18 cellular contexts compared by ENCODE assay signal in the genomic region with DNA sequence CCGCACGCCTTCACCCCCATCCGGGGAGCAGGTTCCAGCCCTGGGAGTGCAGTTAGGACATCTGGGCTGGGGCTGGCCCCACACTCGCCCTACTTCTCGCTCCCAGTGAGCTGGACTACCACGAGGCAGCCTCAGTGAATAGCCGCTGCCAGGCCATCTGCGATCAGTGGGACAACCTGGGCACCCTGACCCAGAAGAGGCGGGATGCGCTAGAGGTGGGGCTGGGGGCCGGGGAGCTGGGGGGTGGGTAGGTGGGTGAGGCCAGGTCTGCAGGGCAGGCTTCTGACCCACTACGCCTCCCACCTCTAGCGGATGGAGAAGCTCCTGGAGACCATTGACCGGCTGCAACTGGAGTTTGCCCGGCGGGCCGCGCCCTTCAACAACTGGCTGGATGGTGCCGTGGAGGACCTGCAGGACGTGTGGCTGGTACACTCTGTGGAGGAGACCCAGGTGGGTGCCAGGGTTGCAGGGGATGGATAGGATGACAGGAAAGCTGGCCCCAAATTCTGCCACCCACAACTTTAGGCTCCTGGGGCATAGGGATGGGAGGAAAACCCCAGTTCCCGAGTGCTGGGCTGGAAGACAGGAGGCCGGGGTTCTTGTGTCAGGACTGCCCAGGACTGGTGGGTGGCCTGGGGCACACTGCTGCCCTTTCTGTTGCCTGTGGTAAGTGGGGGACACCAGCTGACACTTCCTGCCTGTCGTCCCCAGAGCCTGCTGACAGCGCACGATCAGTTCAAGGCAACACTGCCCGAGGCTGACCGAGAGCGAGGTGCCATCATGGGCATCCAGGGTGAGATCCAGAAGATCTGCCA. TPM values are rescaled to one million over a fixed set of nuclear protein-coding genes. Genes with fewer than 3 reads are reported as not detected.
DNase-seq lines count a peak whose midpoint lies in the region; ATAC-seq, FAIRE-seq and TF ChIP-seq lines count a peak whose summit lies in the region.
"Had no signal": no experiment of that assay in that cellular context is flagged by ENCODE, and none has a peak within 500 bp of the region (broad histone marks: within the 10 kb centered on the region; RNA-seq: fewer than 3 reads in every experiment).

No MANE protein-coding gene starts in this region.

- ATAC-seq in K562, result no peak
- ATAC-seq in mucosa of descending colon, result peak; percentile 15
- peak; percentile 33 for ATAC-seq in sciatic nerve
- ATAC-seq in GM19463 (IDR thresholded peaks at IDR 0.05; ENCODE audit: unreplicated experiment), result no peak
- ATAC-seq: HepG2 had no signal

- in situ Hi-C loops in K562 (cut with MboI), result loop anchor here (10.0 kb wide), 1 partner anchor 255 kb away; no protein-coding TSS in a partner anchor

- POLR2A ChIA-PET in K562 (lab: Yijun Ruan, JAX), result interaction anchor here (0.5 to 3.6 kb wide), 6 partner anchors 7 to 548 kb away, joined by 3 to 15 read pairs (median 6); a partner anchor contains a TSS
- POLR2A ChIA-PET in A673 (lab: Charles Lee; ENCODE audit: low non-redundant PET), result interaction anchor here (0.7 kb wide), 1 partner anchor 142 kb away, joined by 10 read pairs; no protein-coding TSS in a partner anchor

- no peak for TF ChIP-seq EP300 in K562 (IDR thresholded peaks at IDR 0.05; ENCODE audit: low read length)

- no peak overlapping the region for H3K4me2 ChIP-seq in K562 (ENCODE audit: insufficient read depth, low read length)
- H3K4me2 ChIP-seq: BLaER1 treated with 17β-estradiol and CSF1 and Interleukin-3, amounts not matched to agents 10 nM and 100 nM; GM23338 had no signal

- no peak for TF ChIP-seq RAD21 in K562 (CRISPR knock-in tag; conservative IDR thresholded peaks at IDR 0.05 in 1 of 2, IDR thresholded peaks at IDR 0.05 in 1 of 2)

- BruUV-seq in K562 (replicated peaks; lab: Mats Ljungman, UMichigan) (no TSS peak), A673 (replicated peaks; lab: Mats Ljungman, UMichigan) (no TSS peak)

- H4K20me1 ChIP-seq in K562 (replicated peaks; ENCODE audit: control insufficient read depth, insufficient read depth, low read length), result no peaks in the 10 kb centered on the region

- TF ChIP-seq POLR2A in GM12891 (IDR thresholded peaks at IDR 0.05; ENCODE audit: low read depth, low read length) (no peak), K562 (conservative IDR thresholded peaks at IDR 0.05) (no peak)

- peak overlapping the region in 1 of 2 experiments; percentile 36; a peak in 1 of 4 replicates for H3K9ac ChIP-seq in K562 (ENCODE audit: insufficient read depth in 1 of 2, low read depth in 2 of 2, low read length in 2 of 2)
- H3K9ac ChIP-seq: BLaER1 treated with 17β-estradiol and CSF1 and Interleukin-3, amounts not matched to agents 10 nM and 100 nM had no signal

- H3K9me3 ChIP-seq in K562 (replicated peaks; ENCODE audit: control insufficient read depth, insufficient read depth, low read depth, low read length) (no peaks in the 10 kb centered on the region), mucosa of descending colon (no peaks in the 10 kb centered on the region), A673 (ENCODE audit: low read depth, low read length, poor library complexity, severe bottlenecking) (no peaks in the 10 kb centered on the region)
- H3K9me3 ChIP-seq: BLaER1 treated with 17β-estradiol and CSF1 and Interleukin-3, amounts not matched to agents 10 nM and 100 nM; HAP-1 had no signal

- FAIRE-seq in GM12891 (lab: Jason Lieb, UNC) (peak; percentile 38), K562 (lab: Jason Lieb, UNC) (no peak)
- FAIRE-seq: GM18507, HepG2, HTR-8/SVneo had no signal

- WGBS in K562 (ENCODE audit: insufficient coverage, low coverage, missing lambda C conversion rate), result 61% methylated on average over 23 of the region's 28 CpGs

- TF ChIP-seq CTCF in K562 (IDR thresholded peaks at IDR 0.05 in 2 of 3, conservative IDR thresholded peaks at IDR 0.05 in 1 of 3; ENCODE audit: insufficient read depth in 2 of 3, low read depth in 1 of 3, low read length in 3 of 3) (no peak), mucosa of descending colon (IDR thresholded peaks at IDR 0.05) (no peak), A673 (conservative IDR thresholded peaks at IDR 0.05; ENCODE audit: low read depth, low read length) (no peak)

- no peaks in the 10 kb centered on the region for H3K79me2 ChIP-seq in K562 (ENCODE audit: control insufficient read depth, insufficient read depth, low read length)

- no peaks in the 10 kb centered on the region for H3K36me3 ChIP-seq in K562 (ENCODE audit: control insufficient read depth, insufficient read depth, low read length)
- H3K36me3 ChIP-seq in mucosa of descending colon (ENCODE audit: low read depth), result no peaks in the 10 kb centered on the region
- H3K36me3 ChIP-seq in A673 (ENCODE audit: insufficient read depth, low read length, poor library complexity, severe bottlenecking), result no peaks in the 10 kb centered on the region
- H3K36me3 ChIP-seq: BLaER1 treated with 17β-estradiol and CSF1 and Interleukin-3, amounts not matched to agents 10 nM and 100 nM; HAP-1 had no signal

- intact Hi-C loops in K562 (cut with micrococcal nuclease), result no loop called here
- intact Hi-C loops in mucosa of descending colon (cut with DNase I, micrococcal nuclease), result no loop called here
- intact Hi-C loops in sciatic nerve (cut with DNase I), result no loop called here
- intact Hi-C loops in A673 (cut with micrococcal nuclease; ENCODE audit: unreplicated experiment), result no loop called here

- H3K9me1 ChIP-seq in K562 (ENCODE audit: control insufficient read depth, insufficient read depth, low read length), result no peaks in the 10 kb centered on the region

- DNase-seq in GM12891 (ENCODE audit: insufficient read length, low spot score) (no peak), K562 (ENCODE audit: extremely low read depth in 1 of 4, low spot score in 3 of 4) (no peak), mucosa of descending colon (no peak), sciatic nerve (ENCODE audit: low spot score) (no peak), GOT3 (lab: John Stamatoyannopoulos, UW) (no peak), A673 (ENCODE audit: low spot score) (no peak)
- DNase-seq: 8988T, ACHN, KBM-7 had no signal

- CTCF ChIA-PET in K562 (lab: Yijun Ruan, JAX; ENCODE audit: low intra/inter-chr PET ratio) (no interaction called here), A673 (lab: Charles Lee) (no interaction called here)

- H3K4me3 ChIP-seq in K562 (no peak overlapping the region), mucosa of descending colon (no peak overlapping the region), A673 (ENCODE audit: low read depth, low read length, poor library complexity, severe bottlenecking) (no peak overlapping the region)
- H3K4me3 ChIP-seq: BLaER1 treated with 17β-estradiol and CSF1 and Interleukin-3, amounts not matched to agents 10 nM and 100 nM; GM23338; HAP-1 had no signal

- H3K4me1 ChIP-seq in K562 (replicated peaks in 1 of 2; ENCODE audit: control insufficient read depth in 2 of 2, insufficient read depth in 2 of 2, low read length in 2 of 2), result peaks cover 8 to 38% of the 10 kb centered on the region in 2 experiments; a peak in 4 of 5 replicates
- no peaks in the 10 kb centered on the region for H3K4me1 ChIP-seq in mucosa of descending colon (ENCODE audit: low read depth)
- H3K4me1 ChIP-seq in A673 (ENCODE audit: insufficient read depth, low read length, poor library complexity, severe bottlenecking), result no peaks in the 10 kb centered on the region
- H3K4me1 ChIP-seq: BLaER1 treated with 17β-estradiol and CSF1 and Interleukin-3, amounts not matched to agents 10 nM and 100 nM; HAP-1 had no signal

- no peak overlapping the region for H3K27ac ChIP-seq in K562 (ENCODE audit: extremely low read depth, low read depth, low read length)
- no peak overlapping the region for H3K27ac ChIP-seq in A673 (ENCODE audit: low read depth, low read length, poor library complexity, severe bottlenecking)
- H3K27ac ChIP-seq: BLaER1 treated with 17β-estradiol and CSF1 and Interleukin-3, amounts not matched to agents 10 nM and 100 nM had no signal

- H3K27me3 ChIP-seq in K562 (ENCODE audit: control insufficient read depth in 2 of 2, insufficient read depth in 2 of 2, low read length in 2 of 2) (no peaks in the 10 kb centered on the region), A673 (replicated peaks; ENCODE audit: insufficient read depth, low read depth, low read length, poor library complexity) (peaks cover 21% of the 10 kb centered on the region)
- H3K27me3 ChIP-seq: BLaER1 treated with 17β-estradiol and CSF1 and Interleukin-3, amounts not matched to agents 10 nM and 100 nM had no signal

- H2AFZ ChIP-seq in K562 (ENCODE audit: low read depth, low read length), result no peak overlapping the region
- H2AFZ ChIP-seq: GM23338 had no signal

RNA-seq across cellular contexts. Expression of a gene that starts 8.3 kb away (rescaled TPM):
- 0.36 TPM for polyA plus RNA-seq in GM12891 (2012; ENCODE audit: low read depth, missing spikeins)
- 11.2 and 25.9 TPM in 2 replicates for total RNA-seq in K562 (2011; cell fraction: chromatin; rRNA removed; ENCODE audit: low replicate concordance)
- 19.1 and 23.5 TPM in 2 replicates for total RNA-seq in K562 (2011; cell fraction: nucleolus; rRNA removed)
- total RNA-seq in K562 (2011; cell fraction: nucleoplasm; rRNA removed), result 14.6 and 15.1 TPM in 2 replicates
- total RNA-seq in K562 (2014; rRNA removed) (4.0 and 5.6 TPM in 2 replicates), K562 (2014; rRNA removed; fragmentation: Illumina TruSeq; extraction: Trizol) (2.6 and 3.8 TPM in 2 replicates), K562 (2015; rRNA removed; fragmentation: Illumina TruSeq; extraction: Trizol) (2.4 and 2.5 TPM in 2 replicates), K562 (2021) (4.8 and 5.0 TPM in 2 replicates), mucosa of descending colon (10 to 100 TPM in 1 of 3 donors, 1 to 10 TPM in 2; 5.8 to 84.3 (median 8.3) TPM), sciatic nerve (122 TPM), A673 (2021) (3.7 and 6.9 TPM in 2 replicates)
- polyA plus RNA-seq in K562 (2011; rRNA removed) (10.5 and 13.1 TPM in 2 replicates), K562 (2014; fragmentation: Illumina TruSeq; extraction: Trizol) (2.6 and 4.2 TPM in 2 replicates), K562 (2014; fragmentation: Nextera tagmentation; extraction: Ambion mirVana) (under 1 TPM; 0.41 to 0.55 TPM), K562 (2014; rRNA removed) (4.5 and 5.1 TPM in 2 replicates)
- 6.6 and 7.5 TPM in 2 replicates for polyA plus RNA-seq in K562 (2011; cell fraction: cytosol; rRNA removed)
- 75.0 and 76.5 TPM in 2 replicates for polyA plus RNA-seq in K562 (2011; cell fraction: nucleus; rRNA removed)
- polyA plus RNA-seq in K562 (2012), result 3.8 and 11.8 TPM in 2 replicates
- polyA minus RNA-seq in K562 (2011; rRNA and poly(A)+ RNA removed), result 3.7 and 6.3 TPM in 2 replicates
- 2.3 and 4.0 TPM in 2 replicates for polyA minus RNA-seq in K562 (2011; cell fraction: cytosol; rRNA and poly(A)+ RNA removed)
- polyA minus RNA-seq in K562 (2011; cell fraction: nucleus; rRNA and poly(A)+ RNA removed), result 7.3 and 8.1 TPM in 2 replicates
- total RNA-seq: HepG2 had no signal
- polyA plus RNA-seq: HepG2 had no signal

RNA-seq across cellular contexts. Expression of a gene that starts 13.4 kb away (rescaled TPM):
- polyA plus RNA-seq in GM12891 (2012; ENCODE audit: low read depth, missing spikeins), result 0.14 TPM
- total RNA-seq in K562 (2011; cell fraction: chromatin; rRNA removed; ENCODE audit: low replicate concordance), result 0.21 TPM in 1 of 2 replicates, not detected in the other
- not detected in 2 replicates for total RNA-seq in K562 (2011; cell fraction: nucleolus; rRNA removed)
- total RNA-seq in K562 (2011; cell fraction: nucleoplasm; rRNA removed), result not detected in 2 replicates
- total RNA-seq in K562 (2014; rRNA removed), result not detected in 2 replicates
- not detected in 2 replicates for total RNA-seq in K562 (2014; rRNA removed; fragmentation: Illumina TruSeq; extraction: Trizol)
- not detected in 2 replicates for total RNA-seq in K562 (2015; rRNA removed; fragmentation: Illumina TruSeq; extraction: Trizol)
- total RNA-seq in K562 (2021), result not detected in 2 replicates
- polyA plus RNA-seq in K562 (2011; rRNA removed), result not detected in 2 replicates
- polyA plus RNA-seq in K562 (2011; cell fraction: cytosol; rRNA removed), result not detected in 2 replicates
- polyA plus RNA-seq in K562 (2011; cell fraction: nucleus; rRNA removed), result 0.04 and 0.07 TPM in 2 replicates
- polyA plus RNA-seq in K562 (2012), result not detected in 2 replicates
- polyA plus RNA-seq in K562 (2014; fragmentation: Illumina TruSeq; extraction: Trizol), result not detected in 2 replicates
- polyA plus RNA-seq in K562 (2014; fragmentation: Nextera tagmentation; extraction: Ambion mirVana), result not detected
- not detected in 2 replicates for polyA plus RNA-seq in K562 (2014; rRNA removed)
- polyA minus RNA-seq in K562 (2011; rRNA and poly(A)+ RNA removed), result not detected in 2 replicates
- polyA minus RNA-seq in K562 (2011; cell fraction: cytosol; rRNA and poly(A)+ RNA removed), result not detected in 2 replicates
- not detected in 2 replicates for polyA minus RNA-seq in K562 (2011; cell fraction: nucleus; rRNA and poly(A)+ RNA removed)
- under 1 TPM in 1 of 3 donors, not detected in 2; 0.09 TPM for total RNA-seq in mucosa of descending colon
- 0.71 TPM for total RNA-seq in sciatic nerve
- not detected in 2 replicates for total RNA-seq in A673 (2021)
- total RNA-seq: CD4-positive, CD25-positive, alpha-beta regulatory T cell; Daoy had no signal
- polyA plus RNA-seq: CD4-positive, CD25-positive, alpha-beta regulatory T cell had no signal

RNA-seq across cellular contexts. Expression of a gene that starts 14.2 kb away (rescaled TPM):
- 4.8 TPM for polyA plus RNA-seq in GM12891 (2012; ENCODE audit: low read depth, missing spikeins)
- total RNA-seq in K562 (2011; cell fraction: chromatin; rRNA removed; ENCODE audit: low replicate concordance), result 9.2 and 15.6 TPM in 2 replicates
- total RNA-seq in K562 (2011; cell fraction: nucleolus; rRNA removed), result 14.1 and 15.3 TPM in 2 replicates
- total RNA-seq in K562 (2011; cell fraction: nucleoplasm; rRNA removed), result 13.3 and 21.2 TPM in 2 replicates
- total RNA-seq in K562 (2014; rRNA removed) (8.3 and 13.4 TPM in 2 replicates), K562 (2014; rRNA removed; fragmentation: Illumina TruSeq; extraction: Trizol) (1.6 and 1.7 TPM in 2 replicates), K562 (2015; rRNA removed; fragmentation: Illumina TruSeq; extraction: Trizol) (2.0 TPM in 2 replicates), K562 (2021) (9.1 and 11.2 TPM in 2 replicates), mucosa of descending colon (10 to 100 TPM in 2 of 3 donors, 1 to 10 TPM in 1; 9.1 to 11.8 (median 10.4) TPM), sciatic nerve (10.4 TPM), A673 (2021) (9.7 and 12.2 TPM in 2 replicates)
- polyA plus RNA-seq in K562 (2011; rRNA removed) (3.8 and 5.9 TPM in 2 replicates), K562 (2014; fragmentation: Illumina TruSeq; extraction: Trizol) (2.7 and 3.3 TPM in 2 replicates), K562 (2014; fragmentation: Nextera tagmentation; extraction: Ambion mirVana) (under 1 TPM; 0.45 to 0.65 TPM), K562 (2014; rRNA removed) (6.3 and 7.2 TPM in 2 replicates)
- polyA plus RNA-seq in K562 (2011; cell fraction: cytosol; rRNA removed), result 5.9 and 12.5 TPM in 2 replicates
- polyA plus RNA-seq in K562 (2011; cell fraction: nucleus; rRNA removed), result 3.9 and 6.7 TPM in 2 replicates
- polyA plus RNA-seq in K562 (2012), result 4.2 and 9.0 TPM in 2 replicates
- 1.2 and 1.7 TPM in 2 replicates for polyA minus RNA-seq in K562 (2011; rRNA and poly(A)+ RNA removed)
- polyA minus RNA-seq in K562 (2011; cell fraction: cytosol; rRNA and poly(A)+ RNA removed), result 5.4 and 6.5 TPM in 2 replicates
- 1.6 and 2.2 TPM in 2 replicates for polyA minus RNA-seq in K562 (2011; cell fraction: nucleus; rRNA and poly(A)+ RNA removed)

RNA-seq across cellular contexts. Expression of a gene that starts 32.8 kb away (rescaled TPM):
- 0.08 TPM for polyA plus RNA-seq in GM12891 (2012; ENCODE audit: low read depth, missing spikeins)
- total RNA-seq in K562 (2011; cell fraction: chromatin; rRNA removed; ENCODE audit: low replicate concordance), result 1.0 and 1.9 TPM in 2 replicates
- total RNA-seq in K562 (2011; cell fraction: nucleolus; rRNA removed), result 1.3 and 1.7 TPM in 2 replicates
- 0.99 and 1.4 TPM in 2 replicates for total RNA-seq in K562 (2011; cell fraction: nucleoplasm; rRNA removed)
- total RNA-seq in K562 (2014; rRNA removed), result 0.09 and 0.33 TPM in 2 replicates
- 0.13 and 0.18 TPM in 2 replicates for total RNA-seq in K562 (2014; rRNA removed; fragmentation: Illumina TruSeq; extraction: Trizol)
- 0.25 and 0.30 TPM in 2 replicates for total RNA-seq in K562 (2015; rRNA removed; fragmentation: Illumina TruSeq; extraction: Trizol)
- total RNA-seq in K562 (2021), result 0.40 and 0.44 TPM in 2 replicates
- 0.06 and 0.12 TPM in 2 replicates for polyA plus RNA-seq in K562 (2011; rRNA removed)
- 0.09 and 0.10 TPM in 2 replicates for polyA plus RNA-seq in K562 (2011; cell fraction: cytosol; rRNA removed)
- 0.18 and 0.26 TPM in 2 replicates for polyA plus RNA-seq in K562 (2011; cell fraction: nucleus; rRNA removed)
- polyA plus RNA-seq in K562 (2012), result 0.11 and 0.20 TPM in 2 replicates
- polyA plus RNA-seq in K562 (2014; fragmentation: Illumina TruSeq; extraction: Trizol), result 0.12 and 0.33 TPM in 2 replicates
- under 1 TPM in 1 of 2 experiments, not detected in 1; 0.03 TPM for polyA plus RNA-seq in K562 (2014; fragmentation: Nextera tagmentation; extraction: Ambion mirVana)
- 0.12 TPM in 1 of 2 replicates, not detected in the other for polyA plus RNA-seq in K562 (2014; rRNA removed)
- polyA minus RNA-seq in K562 (2011; rRNA and poly(A)+ RNA removed), result 0.21 and 0.32 TPM in 2 replicates
- 0.46 TPM in 1 of 2 replicates, not detected in the other for polyA minus RNA-seq in K562 (2011; cell fraction: cytosol; rRNA and poly(A)+ RNA removed)
- polyA minus RNA-seq in K562 (2011; cell fraction: nucleus; rRNA and poly(A)+ RNA removed), result 0.40 and 1.00 TPM in 2 replicates
- total RNA-seq in mucosa of descending colon, result under 1 TPM; 0.32 to 0.63 (median 0.58) TPM
- total RNA-seq in sciatic nerve, result 0.22 TPM
- 0.90 and 1.1 TPM in 2 replicates for total RNA-seq in A673 (2021)
- total RNA-seq: Daoy had no signal
- polyA plus RNA-seq: CD4-positive, CD25-positive, alpha-beta regulatory T cell had no signal

RNA-seq across cellular contexts. Expression of a gene that starts 32.9 kb away (rescaled TPM):
- polyA plus RNA-seq in GM12891 (2012; ENCODE audit: low read depth, missing spikeins), result 39.5 TPM
- total RNA-seq in K562 (2011; cell fraction: chromatin; rRNA removed; ENCODE audit: low replicate concordance), result 99.9 and 207 TPM in 2 replicates
- total RNA-seq in K562 (2011; cell fraction: nucleolus; rRNA removed), result 128 and 140 TPM in 2 replicates
- 100 and 106 TPM in 2 replicates for total RNA-seq in K562 (2011; cell fraction: nucleoplasm; rRNA removed)
- total RNA-seq in K562 (2014; rRNA removed), result 28.3 and 31.0 TPM in 2 replicates
- total RNA-seq in K562 (2014; rRNA removed; fragmentation: Illumina TruSeq; extraction: Trizol), result 14.1 and 15.9 TPM in 2 replicates
- 23.3 and 26.8 TPM in 2 replicates for total RNA-seq in K562 (2015; rRNA removed; fragmentation: Illumina TruSeq; extraction: Trizol)
- total RNA-seq in K562 (2021), result 30.5 and 31.6 TPM in 2 replicates
- 33.1 and 47.0 TPM in 2 replicates for polyA plus RNA-seq in K562 (2011; rRNA removed)
- polyA plus RNA-seq in K562 (2011; cell fraction: cytosol; rRNA removed), result 37.8 and 37.9 TPM in 2 replicates
- 174 and 231 TPM in 2 replicates for polyA plus RNA-seq in K562 (2011; cell fraction: nucleus; rRNA removed)
- polyA plus RNA-seq in K562 (2012), result 35.9 and 57.0 TPM in 2 replicates
- polyA plus RNA-seq in K562 (2014; fragmentation: Illumina TruSeq; extraction: Trizol), result 18.7 and 23.7 TPM in 2 replicates
- polyA plus RNA-seq in K562 (2014; fragmentation: Nextera tagmentation; extraction: Ambion mirVana), result 1 to 10 TPM; 1.1 to 3.0 TPM
- polyA plus RNA-seq in K562 (2014; rRNA removed), result 46.6 and 46.8 TPM in 2 replicates
- 16.0 and 18.3 TPM in 2 replicates for polyA minus RNA-seq in K562 (2011; rRNA and poly(A)+ RNA removed)
- polyA minus RNA-seq in K562 (2011; cell fraction: cytosol; rRNA and poly(A)+ RNA removed), result 15.1 and 19.8 TPM in 2 replicates
- 27.5 and 28.9 TPM in 2 replicates for polyA minus RNA-seq in K562 (2011; cell fraction: nucleus; rRNA and poly(A)+ RNA removed)
- total RNA-seq in mucosa of descending colon, result 10 to 100 TPM; 34.9 to 50.7 (median 42.2) TPM
- total RNA-seq in sciatic nerve, result 48.8 TPM
- total RNA-seq in A673 (2021), result 43.8 and 56.8 TPM in 2 replicates

Comparison
In these comparisons a context has a peak if more than half of its experiments do, and no peak if none do; other contexts are left out.
1. ATAC-seq: peak in mucosa of descending colon (single experiment) and sciatic nerve (single experiment); none in K562 (single experiment) and GM19463 (single experiment).